Comparison of ENCODE assay signal across 8 cellular contexts in genomic region chr17:35242805-35243458, GRCh38. TPM values are rescaled to one million over a fixed set of nuclear protein-coding genes. Genes with fewer than 3 reads are reported as not detected.
A peak's percentile ranks its signal among the peaks of the same experiment; 100 is the strongest.
DNase-seq lines count a peak whose midpoint lies in the region; ATAC-seq, FAIRE-seq and TF ChIP-seq lines count a peak whose summit lies in the region.

TSS of gene SLFN5 (plus strand) at chr17:35243072. CDS start at chr17:35258691, 15,619 bp downstream.

- TF ChIP-seq EP300 in HepG2 (IDR thresholded peaks at IDR 0.05; ENCODE audit: low read depth in 2 of 2, low read length in 2 of 2) = no peak
- no peak for TF ChIP-seq EP300 in HepG2 (CRISPR knock-in tag; IDR thresholded peaks at IDR 0.05; ENCODE audit: borderline replicate concordance)

- peak; percentile 51 to 64; a peak in 2 of 4 replicates for TF ChIP-seq POLR2A in HepG2 (IDR thresholded peaks at IDR 0.05; ENCODE audit: insufficient read depth in 1 of 2, low read depth in 2 of 2, low read length in 2 of 2)

- no peaks in the 10 kb centered on the region for H3K9me3 ChIP-seq in HepG2 (ENCODE audit: low read length)

- peak; percentile 81 for ATAC-seq in GM18909 (IDR thresholded peaks at IDR 0.05; ENCODE audit: poor library complexity, unreplicated experiment)
- peak; percentile 83 for ATAC-seq in HG03159 (IDR thresholded peaks at IDR 0.05; ENCODE audit: unreplicated experiment)
- ATAC-seq in HepG2 = peak; percentile 93

- H3K9me3 Mint-ChIP-seq in activated CD4-positive, alpha-beta memory T cell treated with anti-CD3 and anti-CD28 coated beads for 36 hours = no peaks in the 10 kb centered on the region

- intact Hi-C loops in activated CD4-positive, alpha-beta memory T cell treated with anti-CD3 and anti-CD28 coated beads for 36 hours (cut with micrococcal nuclease) = loop anchor here (1.0 to 5.0 kb wide), 10 partner anchors 29 to 566 kb away; partner anchors contain the start of genes NLE1, PEX12, RFFL and TAF15
- intact Hi-C loops in dorsolateral prefrontal cortex (cut with DNase I) = loop anchor here in 1 of 2 donors (10.0 kb wide), 1 partner anchor 322 kb away; the partner anchor contains the start of gene SLFN14
- intact Hi-C loops in HepG2 (cut with micrococcal nuclease; ENCODE audit: unreplicated experiment) = no loop called here

- H4K20me1 ChIP-seq in HepG2 (ENCODE audit: insufficient read depth, low read length) = no peaks in the 10 kb centered on the region

- H3K36me3 Mint-ChIP-seq in activated CD4-positive, alpha-beta memory T cell treated with anti-CD3 and anti-CD28 coated beads for 36 hours = peaks cover 24% of the 10 kb centered on the region

- peak in 2 of 56 donors; percentile 2 to 6 for TF ChIP-seq CTCF in dorsolateral prefrontal cortex (IDR thresholded peaks at IDR 0.05 in 54 of 56, conservative IDR thresholded peaks at IDR 0.05 in 2 of 56; ENCODE audit: low read depth in 1 of 56, partially characterized antibody in 56 of 56)
- TF ChIP-seq CTCF in HepG2 (CRISPR knock-in tag; IDR thresholded peaks at IDR 0.05) = no peak

- CTCF ChIA-PET in activated CD4-positive, alpha-beta memory T cell treated with anti-CD3 and anti-CD28 coated beads for 36 hours (lab: Charles Lee) = interaction anchor here (0.6 to 4.4 kb wide), 6 partner anchors 29 to 296 kb away, joined by 3 to 17 read pairs (median 8); no protein-coding TSS in a partner anchor
- CTCF ChIA-PET in HepG2 (lab: Yijun Ruan, JAX; ENCODE audit: low intra/inter-chr PET ratio, low total read pairs) = no interaction called here

- H3K79me2 ChIP-seq in HepG2 (ENCODE audit: insufficient read depth, low read length) = no peaks in the 10 kb centered on the region

- POLR2A ChIA-PET in activated CD4-positive, alpha-beta memory T cell treated with anti-CD3 and anti-CD28 coated beads for 36 hours (lab: Charles Lee) = interaction anchor here (0.7 to 7.6 kb wide), 9 partner anchors 9 to 336 kb away, joined by 3 to 60 read pairs (median 5); partner anchors contain the start of genes PEX12, RFFL, SLFN11 and SLFN12L
- POLR2A ChIA-PET in HepG2 (lab: Yijun Ruan, JAX) = interaction anchor here (1.2 kb wide), 1 partner anchor 336 kb away, joined by 5 read pairs; the partner anchor contains the start of gene PEX12

- peak within 1 kb of the TSS; percentile 99 for H3K27ac Mint-ChIP-seq in activated CD4-positive, alpha-beta memory T cell treated with anti-CD3 and anti-CD28 coated beads for 36 hours

- H3K36me3 ChIP-seq in HepG2 (replicated peaks in 1 of 2; ENCODE audit: control insufficient read depth in 1 of 2, insufficient read depth in 2 of 2, low read length in 2 of 2) = no peaks in the 10 kb centered on the region

- no peak for TF ChIP-seq RAD21 in HepG2 (CRISPR knock-in tag; IDR thresholded peaks at IDR 0.05)

- peak within 1 kb of the TSS; percentile 53 to 94 (median 77) for H3K4me3 ChIP-seq in dorsolateral prefrontal cortex
- peak within 1 kb of the TSS; percentile 59 to 76 (median 69) for H3K4me3 ChIP-seq in HepG2 (replicated peaks in 1 of 3; ENCODE audit: insufficient read depth in 1 of 3, low read depth in 2 of 3, low read length in 3 of 3)

- H3K27ac ChIP-seq in dorsolateral prefrontal cortex = peak within 1 kb of the TSS in 58 of 59 donors; percentile 1 to 93 (median 83)
- H3K27ac ChIP-seq in HepG2 (ENCODE audit: extremely low read length, insufficient read depth, low read length) = no peak within 1 kb of the TSS

- peak within 1 kb of the TSS; percentile 96 for H3K4me3 Mint-ChIP-seq in activated CD4-positive, alpha-beta memory T cell treated with anti-CD3 and anti-CD28 coated beads for 36 hours

- H3K27me3 Mint-ChIP-seq in activated CD4-positive, alpha-beta memory T cell treated with anti-CD3 and anti-CD28 coated beads for 36 hours = no peaks in the 10 kb centered on the region

- DNase-seq in AG08396 (ENCODE audit: low spot score) (peak; percentile 95), NCI-H510A treated with DMSO at 0.1 percent for 48 hours (lab: John Stamatoyannopoulos, UW) (peak; percentile 49), dorsolateral prefrontal cortex (peak; percentile 81 to 96 (median 88)), HepG2 (ENCODE audit: low spot score) (peak; percentile 68)
- DNase-seq in activated CD4-positive, alpha-beta memory T cell treated with anti-CD3 and anti-CD28 coated beads for 36 hours = peak; percentile 96
- DNase-seq in stimulated activated CD4-positive, alpha-beta T cell treated with anti-CD3 and anti-CD28 coated beads, Interleukin-2, amount 100 ng/mL, for 48 hours = peak; percentile 91 to 93

- peaks cover 9% of the 10 kb centered on the region for H3K4me1 ChIP-seq in HepG2 (ENCODE audit: insufficient read depth, low read length)

- no TSS peak for BruUV-seq in HepG2 (replicated peaks; lab: Mats Ljungman, UMichigan)

- in situ Hi-C loops in HepG2 (cut with HindIII; ENCODE audit: extremely low pct_ligation_motif_present, low pct_unique_long_range_greater_than_20kb) = no loop called here

- peak within 1 kb of the TSS; percentile 25; the same call in 1 of the 2 replicates for H3K9ac ChIP-seq in HepG2 (ENCODE audit: insufficient read depth, low read depth, low read length)

- H3K27me3 ChIP-seq in dorsolateral prefrontal cortex (peaks cover 0 to 4% (median 0%) of the 10 kb centered on the region in 45 donors), HepG2 (ENCODE audit: control insufficient read depth in 1 of 2, insufficient read depth in 2 of 2, low read length in 2 of 2) (peaks cover 0 to 12% of the 10 kb centered on the region in 2 experiments; a peak in 2 of 5 replicates)

- H2AFZ ChIP-seq in HepG2 (ENCODE audit: low read length) = no peak within 1 kb of the TSS

- H3K4me2 ChIP-seq in HepG2 (ENCODE audit: low read depth, low read length) = peak within 1 kb of the TSS; percentile 87

- WGBS in HepG2 (ENCODE audit: low lambda C conversion rate) = 0% methylated on average over 12 of the region's 39 CpGs

- H3K4me1 Mint-ChIP-seq in activated CD4-positive, alpha-beta memory T cell treated with anti-CD3 and anti-CD28 coated beads for 36 hours (ENCODE audit: low read depth) = peaks cover 68% of the 10 kb centered on the region

- FAIRE-seq in HepG2 (lab: Jason Lieb, UNC) = no peak

TF ChIP-seq in HepG2, 621 proteins besides CTCF, POLR2A, EP300 and RAD21 (continues in another document):
- TF ChIP-seq NCOA1 (CRISPR knock-in tag; IDR thresholded peaks at IDR 0.05) (no peak), NR0B2 (CRISPR knock-in tag; IDR thresholded peaks at IDR 0.05) (no peak), SOX13 (IDR thresholded peaks at IDR 0.05) (no peak), SOX13 (CRISPR knock-in tag; conservative IDR thresholded peaks at IDR 0.05 in 1 of 2, IDR thresholded peaks at IDR 0.05 in 1 of 2) (no peak), IRF9 (CRISPR knock-in tag; IDR thresholded peaks at IDR 0.05; ENCODE audit: borderline replicate concordance) (no peak), MAFG (CRISPR knock-in tag; IDR thresholded peaks at IDR 0.05) (no peak)

RNA-seq across cellular contexts. Expression of gene SLFN5, which starts in this region (rescaled TPM):
- total RNA-seq in activated CD4-positive, alpha-beta memory T cell treated with anti-CD3 and anti-CD28 coated beads for 36 hours = 10 to 100 TPM; 51.2 to 52.0 TPM
- total RNA-seq in dorsolateral prefrontal cortex (10 to 100 TPM in 64 of 120 experiments, 1 to 10 TPM in 56; 3.2 to 21.5 (median 10.2) TPM), HepG2 (2016; rRNA removed; fragmentation: Illumina TruSeq; extraction: Trizol) (0.35 and 0.70 TPM in 2 replicates)
- total RNA-seq in HepG2 (2016; cell fraction: cytosol; rRNA removed; fragmentation: Illumina TruSeq; extraction: Trizol; ENCODE audit: low read depth) = 0.18 TPM in 1 of 2 replicates, not detected in the other
- 0.52 and 0.58 TPM in 2 replicates for total RNA-seq in HepG2 (2016; cell fraction: insoluble cytoplasmic fraction; rRNA removed; fragmentation: Illumina TruSeq; extraction: Trizol)
- total RNA-seq in HepG2 (2016; cell fraction: membrane; rRNA removed; fragmentation: Illumina TruSeq; extraction: Trizol) = 0.03 and 0.12 TPM in 2 replicates
- 0.41 and 0.75 TPM in 2 replicates for total RNA-seq in HepG2 (2016; cell fraction: nucleus; rRNA removed; fragmentation: Illumina TruSeq; extraction: Trizol)
- polyA plus RNA-seq in HepG2 (2011; rRNA removed) = 0.22 and 0.25 TPM in 2 replicates
- polyA plus RNA-seq in HepG2 (2011; cell fraction: cytosol; rRNA removed) = 0.05 and 0.17 TPM in 2 replicates
- polyA plus RNA-seq in HepG2 (2011; cell fraction: nucleus; rRNA removed) = 0.03 and 0.12 TPM in 2 replicates
- polyA plus RNA-seq in HepG2 (2012) = 0.21 and 0.28 TPM in 2 replicates
- polyA plus RNA-seq in HepG2 (2016; cell fraction: cytosol; fragmentation: Illumina TruSeq; extraction: Trizol; ENCODE audit: low read depth) = 0.02 TPM in 1 of 2 replicates, not detected in the other
- polyA plus RNA-seq in HepG2 (2016; cell fraction: insoluble cytoplasmic fraction; fragmentation: Illumina TruSeq; extraction: Trizol; ENCODE audit: low read depth) = 0.46 TPM in 2 replicates
- 0.02 and 0.07 TPM in 2 replicates for polyA plus RNA-seq in HepG2 (2016; cell fraction: membrane; fragmentation: Illumina TruSeq; extraction: Trizol; ENCODE audit: low read depth)
- 0.07 and 0.12 TPM in 2 replicates for polyA plus RNA-seq in HepG2 (2016; cell fraction: nucleus; fragmentation: Illumina TruSeq; extraction: Trizol; ENCODE audit: insufficient read depth, low read depth)
- 1.0 and 15.5 TPM in 2 replicates for polyA minus RNA-seq in HepG2 (2011; rRNA and poly(A)+ RNA removed; ENCODE audit: low replicate concordance)
- polyA minus RNA-seq in HepG2 (2011; cell fraction: cytosol; rRNA and poly(A)+ RNA removed) = 0.26 and 0.99 TPM in 2 replicates
- 0.39 and 0.50 TPM in 2 replicates for polyA minus RNA-seq in HepG2 (2011; cell fraction: nucleus; rRNA and poly(A)+ RNA removed)
